ENCODE assay signal across 19 cellular contexts in genomic region chr6:138869343-138869742, GRCh38.
DNase-seq lines count a peak whose midpoint lies in the region; ATAC-seq and TF ChIP-seq lines count a peak whose summit lies in the region.
"Had no signal": no experiment of that assay in that cellular context is flagged by ENCODE, and none has a peak within 500 bp of the region (broad histone marks: within the 10 kb centered on the region; RNA-seq: fewer than 3 reads in every experiment).

No MANE protein-coding gene starts in this region.

- H3K27me3 ChIP-seq in esophagus muscularis mucosa (no peaks in the 10 kb centered on the region), hepatocyte (no peaks in the 10 kb centered on the region), smooth muscle cell (ENCODE audit: low read depth) (no peaks in the 10 kb centered on the region)

- H3K9me3 ChIP-seq in esophagus muscularis mucosa (no peaks in the 10 kb centered on the region), hepatocyte (ENCODE audit: low read depth) (no peaks in the 10 kb centered on the region), smooth muscle cell (replicated peaks; ENCODE audit: low read depth) (no peaks in the 10 kb centered on the region)
- H3K9me3 ChIP-seq: Caco-2 had no signal

- H3K79me2 ChIP-seq in hepatocyte = no peaks in the 10 kb centered on the region
- H3K79me2 ChIP-seq in smooth muscle cell (ENCODE audit: low read depth) = no peaks in the 10 kb centered on the region

- peaks cover 30 to 73% (median 54%) of the 10 kb centered on the region in 4 donors for H3K4me1 ChIP-seq in esophagus muscularis mucosa
- peaks cover 6% of the 10 kb centered on the region for H3K4me1 ChIP-seq in hepatocyte (ENCODE audit: insufficient read depth)
- H3K4me1 ChIP-seq in smooth muscle cell (ENCODE audit: low read depth) = peaks cover 19% of the 10 kb centered on the region
- H3K4me1 ChIP-seq: Caco-2 had no signal

- H4K20me1 ChIP-seq in hepatocyte (ENCODE audit: insufficient read depth, poor library complexity, severe bottlenecking) (no peaks in the 10 kb centered on the region), smooth muscle cell (ENCODE audit: low read depth) (no peaks in the 10 kb centered on the region)

- H3K36me3 ChIP-seq in esophagus muscularis mucosa = no peaks in the 10 kb centered on the region
- H3K36me3 ChIP-seq in hepatocyte (replicated peaks; ENCODE audit: insufficient read depth, low read depth) = no peaks in the 10 kb centered on the region
- no peaks in the 10 kb centered on the region for H3K36me3 ChIP-seq in smooth muscle cell (ENCODE audit: low read depth)

- TF ChIP-seq POLR2A in esophagus muscularis mucosa (IDR thresholded peaks at IDR 0.05; ENCODE audit: low read depth) = no peak

- no peak overlapping the region for H2AFZ ChIP-seq in hepatocyte
- peak overlapping the region; percentile 53 for H2AFZ ChIP-seq in smooth muscle cell (ENCODE audit: low read depth)

- peaks cover 9% of the 10 kb centered on the region for H3F3A ChIP-seq in smooth muscle cell (ENCODE audit: low read depth)

- H3K4me3 ChIP-seq in esophagus muscularis mucosa (no peak overlapping the region), hepatocyte (no peak overlapping the region), smooth muscle cell (no peak overlapping the region)
- H3K4me3 ChIP-seq: coronary artery had no signal

- H3K27ac ChIP-seq in esophagus muscularis mucosa (replicated peaks in 1 of 4) (peak overlapping the region; percentile 65 to 74 (median 71)), hepatocyte (peak overlapping the region; percentile 26), smooth muscle cell (ENCODE audit: low read depth) (peak overlapping the region; percentile 12)
- H3K27ac ChIP-seq: coronary artery had no signal

- DNase-seq in NCI-H446 treated with DMSO at 0.1 percent for 48 hours (lab: John Stamatoyannopoulos, UW) (peak; percentile 57), esophagus muscularis mucosa (ENCODE audit: extremely low spot score) (no peak), hepatocyte (ENCODE audit: low spot score) (no peak), smooth muscle cell (lab: John Stamatoyannopoulos, UW; ENCODE audit: unreplicated experiment) (no peak), middle frontal gyrus (ENCODE audit: extremely low spot score, low spot score) (no peak)
- DNase-seq: activated CD4-positive, alpha-beta T cell treated with anti-CD3 and anti-CD28 coated beads for 4 hours; activated naive CD4-positive, alpha-beta T cell; Caco-2; mesenchymal stem cell; MV-4-11; NCI-H2107; NCI-H526 treated with DMSO at 0.1 percent for 48 hours; occipital lobe; OCI-M1; stimulated activated CD4-positive, alpha-beta T cell treated with anti-CD3 and anti-CD28 coated beads, Interleukin-4, amount 100 ng/mL, for 1 hour; substantia nigra had no signal

- ATAC-seq in GM18511 (IDR thresholded peaks at IDR 0.05; ENCODE audit: unreplicated experiment) (no peak), GM19035 (IDR thresholded peaks at IDR 0.05; ENCODE audit: unreplicated experiment) (no peak)

- no peaks in the 10 kb centered on the region for H3K9me2 ChIP-seq in hepatocyte (replicated peaks; ENCODE audit: insufficient read depth)

- TF ChIP-seq CTCF in esophagus muscularis mucosa (IDR thresholded peaks at IDR 0.05) (no peak), hepatocyte (IDR thresholded peaks at IDR 0.05; ENCODE audit: poor library complexity) (no peak), smooth muscle cell (IDR thresholded peaks at IDR 0.05; ENCODE audit: borderline replicate concordance, insufficient read depth, poor library complexity, severe bottlenecking) (no peak)

- TF ChIP-seq EP300 in esophagus muscularis mucosa (IDR thresholded peaks at IDR 0.05) = no peak

- 42% methylated on average over 4 of the region's 4 CpGs for WGBS in esophagus muscularis mucosa
- WGBS in hepatocyte (ENCODE audit: low lambda C conversion rate, missing lambda C conversion rate) = 67% methylated on average over 4 of the region's 4 CpGs
- 27% methylated on average over 4 of the region's 4 CpGs for WGBS in smooth muscle cell (ENCODE audit: low lambda C conversion rate)

- no peak overlapping the region for H3K9ac ChIP-seq in smooth muscle cell (ENCODE audit: low read depth)

- H3K4me2 ChIP-seq in hepatocyte (peak overlapping the region; percentile 16), smooth muscle cell (peak overlapping the region; percentile 60)

- intact Hi-C loops in esophagus muscularis mucosa (cut with DNase I) = no loop called here

Comparison
In these comparisons a context has a peak if more than half of its experiments do, and no peak if none do; other contexts are left out.
1. H3K27ac ChIP-seq: peak in every context shown above with its lines; median percentile 71 in esophagus muscularis mucosa; 26 in hepatocyte; 12 in smooth muscle cell.